In the genomic region with DNA sequence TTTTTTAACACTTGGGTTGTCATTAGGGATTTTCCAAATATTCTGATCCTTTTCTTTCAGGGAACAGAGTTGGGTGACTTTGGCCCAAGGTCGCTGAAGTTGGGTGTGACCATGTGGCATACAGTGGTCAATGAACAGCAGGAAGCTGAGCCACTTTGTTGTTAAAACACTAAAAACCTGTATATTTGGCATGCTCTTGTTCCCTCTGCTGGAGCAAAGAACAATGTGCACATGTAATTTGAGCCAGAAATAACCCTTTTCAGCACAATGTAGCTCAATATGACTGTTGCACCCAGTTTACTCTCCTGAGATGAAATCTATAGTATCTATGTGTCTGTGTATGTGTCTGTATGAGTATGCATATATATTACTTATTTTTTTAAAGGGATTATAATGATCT, we compare ENCODE assay signal across 11 cellular contexts.
DNase-seq lines count a peak whose midpoint lies in the region; FAIRE-seq and TF ChIP-seq lines count a peak whose summit lies in the region.
"Had no signal": no experiment of that assay in that cellular context is flagged by ENCODE, and none has a peak within 500 bp of the region (broad histone marks: within the 10 kb centered on the region; RNA-seq: fewer than 3 reads in every experiment).

No MANE protein-coding gene starts in this region.

- H3K27ac ChIP-seq in smooth muscle cell (ENCODE audit: low read depth) = no peak overlapping the region

- H3K36me3 ChIP-seq in smooth muscle cell (ENCODE audit: low read depth) = no peaks in the 10 kb centered on the region

- no peak for FAIRE-seq in GM12892 (lab: Jason Lieb, UNC)

- H3K27me3 ChIP-seq in smooth muscle cell (ENCODE audit: low read depth) = peaks cover 3% of the 10 kb centered on the region

- DNase-seq in NCI-H524 (lab: John Stamatoyannopoulos, UW) = peak; percentile 14 to 44
- no peak for DNase-seq in NCI-H524 treated with DMSO at 0.1 percent for 48 hours (lab: John Stamatoyannopoulos, UW)
- peak; percentile 32 for DNase-seq in NCI-H748 (lab: John Stamatoyannopoulos, UW; ENCODE audit: unreplicated experiment)
- no peak for DNase-seq in epithelial cell of proximal tubule (ENCODE audit: low read depth)
- DNase-seq in smooth muscle cell (lab: John Stamatoyannopoulos, UW; ENCODE audit: unreplicated experiment) = no peak
- DNase-seq in epidermal melanocyte (ENCODE audit: insufficient read length, low spot score) = no peak
- no peak for DNase-seq in GM12892 (ENCODE audit: insufficient read length)
- DNase-seq in NK-92 (lab: John Stamatoyannopoulos, UW; ENCODE audit: unreplicated experiment) = no peak
- DNase-seq: activated CD4-positive, alpha-beta T cell treated with anti-CD3 and anti-CD28 coated beads, Interleukin-2, amount 10 ng/mL, durations not matched to agents 7 days and 5 days; AML-193; foreskin melanocyte had no signal

- H2AFZ ChIP-seq in smooth muscle cell (ENCODE audit: low read depth) = no peak overlapping the region

- H3K4me3 ChIP-seq in epithelial cell of proximal tubule (ENCODE audit: low read depth, low read length) (no peak overlapping the region), smooth muscle cell (no peak overlapping the region)

- no peaks in the 10 kb centered on the region for H3K4me1 ChIP-seq in smooth muscle cell (ENCODE audit: low read depth)

- WGBS in smooth muscle cell (ENCODE audit: low lambda C conversion rate) = 92% methylated on average over 1 of the region's 1 CpG

- H3K4me2 ChIP-seq in smooth muscle cell = no peak overlapping the region

- no peak for TF ChIP-seq POLR2A in GM12892 (IDR thresholded peaks at IDR 0.05; ENCODE audit: low read depth, low read length)

- H3F3A ChIP-seq in smooth muscle cell (ENCODE audit: low read depth) = no peaks in the 10 kb centered on the region

- H4K20me1 ChIP-seq in smooth muscle cell (ENCODE audit: low read depth) = no peaks in the 10 kb centered on the region

- H3K79me2 ChIP-seq in smooth muscle cell (ENCODE audit: low read depth) = no peaks in the 10 kb centered on the region

- TF ChIP-seq CTCF in epithelial cell of proximal tubule (conservative IDR thresholded peaks at IDR 0.05; ENCODE audit: low read depth, low read length) (peak; percentile 47), smooth muscle cell (IDR thresholded peaks at IDR 0.05; ENCODE audit: borderline replicate concordance, insufficient read depth, poor library complexity, severe bottlenecking) (peak; percentile 40)

- no peaks in the 10 kb centered on the region for H3K9me3 ChIP-seq in smooth muscle cell (replicated peaks; ENCODE audit: low read depth)

- no peak overlapping the region for H3K9ac ChIP-seq in smooth muscle cell (ENCODE audit: low read depth)

Comparison
In these comparisons a context has a peak if more than half of its experiments do, and no peak if none do; other contexts are left out.
1. DNase-seq: peak in NCI-H524 (2 of 2) and NCI-H748 (single experiment); none in NCI-H524 treated with DMSO at 0.1 percent for 48 hours (single experiment), epithelial cell of proximal tubule (single experiment), smooth muscle cell (single experiment), epidermal melanocyte (single experiment), GM12892 (single experiment) and NK-92 (single experiment).